In the genomic region with DNA sequence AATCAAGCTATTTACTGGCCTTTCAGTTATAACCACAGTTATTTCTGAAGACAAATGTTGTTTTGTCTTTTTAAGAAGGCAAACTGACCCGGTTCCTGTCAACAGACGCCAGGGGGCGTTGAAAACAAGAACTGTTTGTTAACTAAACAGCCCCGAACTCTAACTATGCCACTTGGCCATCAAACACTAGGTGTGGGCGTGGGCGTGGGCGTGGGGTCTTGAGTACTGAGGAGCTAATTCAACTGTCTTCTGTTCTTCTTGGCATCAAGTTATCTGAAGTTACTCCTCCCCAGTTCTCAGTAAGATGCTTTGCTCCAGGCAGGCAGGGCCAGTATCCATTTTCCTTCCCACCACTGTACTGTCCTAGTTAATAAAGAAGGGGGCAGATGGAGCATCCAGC, we compare ENCODE assay signal across 8 cellular contexts.
A peak's percentile ranks its signal among the peaks of the same experiment; 100 is the strongest.
DNase-seq lines count a peak whose midpoint lies in the region; ATAC-seq lines count a peak whose summit lies in the region.

No MANE protein-coding gene starts in this region.

- H4K8ac ChIP-seq in mesenchymal stem cell (ENCODE audit: low read length) = no peak overlapping the region

- H2BK15ac ChIP-seq in mesenchymal stem cell (ENCODE audit: low read depth, poor library complexity, severe bottlenecking) = no peak overlapping the region

- H4K91ac ChIP-seq in mesenchymal stem cell (ENCODE audit: low read length) = no peak overlapping the region

- WGBS in mesenchymal stem cell = 26% methylated on average over 7 of the region's 7 CpGs

- no peak overlapping the region for H2AFZ ChIP-seq in mesenchymal stem cell (ENCODE audit: low read depth, low read length)

- H3K9me3 ChIP-seq in mesenchymal stem cell (ENCODE audit: control insufficient read depth, low read length) = no peaks in the 10 kb centered on the region

- no peak overlapping the region for H3K9ac ChIP-seq in mesenchymal stem cell (ENCODE audit: low read length)

- no peak overlapping the region for H2BK5ac ChIP-seq in mesenchymal stem cell (ENCODE audit: low read depth, low read length, poor library complexity, severe bottlenecking)

- H2BK12ac ChIP-seq in mesenchymal stem cell (ENCODE audit: low read length in 2 of 2) = no peak overlapping the region

- H3K18ac ChIP-seq in mesenchymal stem cell (ENCODE audit: low read depth in 1 of 2, low read length in 2 of 2) = no peak overlapping the region

- H3K4me3 ChIP-seq in mesenchymal stem cell (ENCODE audit: insufficient read depth in 1 of 2, low read depth in 1 of 2, low read length in 2 of 2) = no peak overlapping the region

- peaks cover 5 to 29% of the 10 kb centered on the region in 2 experiments for H3K27me3 ChIP-seq in mesenchymal stem cell (ENCODE audit: control insufficient read depth in 1 of 2, insufficient read depth in 1 of 2, low read length in 2 of 2)

- no peak overlapping the region for H3K14ac ChIP-seq in mesenchymal stem cell (ENCODE audit: low read length in 2 of 2)

- no peaks in the 10 kb centered on the region for H3K79me1 ChIP-seq in mesenchymal stem cell (replicated peaks; ENCODE audit: low read length, poor library complexity, severe bottlenecking)

- no peak overlapping the region for H2AK5ac ChIP-seq in mesenchymal stem cell (ENCODE audit: low read length, severe bottlenecking)

- DNase-seq in NCI-H1436 (lab: John Stamatoyannopoulos, UW) (peak; percentile 74), NCI-H1436 treated with DMSO at 0.1 percent for 48 hours (lab: John Stamatoyannopoulos, UW) (no peak), NCI-H1930 (lab: John Stamatoyannopoulos, UW) (peak; percentile 39 to 62), dedifferentiated amniotic fluid mesenchymal stem cell (ENCODE audit: extremely low spot score) (peak; percentile 38), mesenchymal stem cell (peak; percentile 53)
- peak; percentile 60 for DNase-seq in activated CD4-positive, alpha-beta T cell treated with anti-CD3 and anti-CD28 coated beads for 48 hours
- peak; percentile 18 for DNase-seq in stimulated activated CD8-positive, alpha-beta memory T cell treated with anti-CD3 and anti-CD28 coated beads, Interleukin-4, amount 100 ng/mL, for 24 hours (ENCODE audit: low read depth)

- H3K4ac ChIP-seq in mesenchymal stem cell (ENCODE audit: low read depth in 1 of 2, low read length in 2 of 2) = no peak overlapping the region

- H3K23ac ChIP-seq in mesenchymal stem cell (ENCODE audit: low read length in 2 of 2) = no peak overlapping the region

- no peak overlapping the region for H3K4me2 ChIP-seq in mesenchymal stem cell (ENCODE audit: low read length, poor library complexity, severe bottlenecking)

- no peak for ATAC-seq in HG02938 (IDR thresholded peaks at IDR 0.05; ENCODE audit: unreplicated experiment)

- no peaks in the 10 kb centered on the region for H3K4me1 ChIP-seq in mesenchymal stem cell (ENCODE audit: control insufficient read depth, insufficient read depth, low read depth, low read length)

- no peak overlapping the region for H2BK120ac ChIP-seq in mesenchymal stem cell (ENCODE audit: low read depth, low read length)

- no peak overlapping the region for H3K27ac ChIP-seq in mesenchymal stem cell (ENCODE audit: low read length, poor library complexity, severe bottlenecking)

- H3K36me3 ChIP-seq in mesenchymal stem cell (ENCODE audit: control insufficient read depth in 1 of 2, insufficient read depth in 2 of 2, low read depth in 1 of 2, low read length in 2 of 2) = no peaks in the 10 kb centered on the region
